Comparison of ENCODE assay signal across 8 cellular contexts in genomic region chr16:396605-397004, GRCh38. TPM values are rescaled to one million over a fixed set of nuclear protein-coding genes. Genes with fewer than 3 reads are reported as not detected.
DNase-seq lines count a peak whose midpoint lies in the region; ATAC-seq and TF ChIP-seq lines count a peak whose summit lies in the region.

No MANE protein-coding gene starts in this region.

- H3K4me1 ChIP-seq in PC-3 (ENCODE audit: insufficient read depth, low read length) (peaks cover 6% of the 10 kb centered on the region), colonic mucosa (peaks cover 4% of the 10 kb centered on the region), upper lobe of right lung (peaks cover 19% of the 10 kb centered on the region)

- H4K20me1 ChIP-seq in PC-3 (ENCODE audit: low read length): no peaks in the 10 kb centered on the region

- H3K4me2 ChIP-seq in PC-3 (ENCODE audit: low read length): peak overlapping the region; percentile 91

- peaks cover 22% of the 10 kb centered on the region for H3K4me1 Mint-ChIP-seq in memory B cell

- peak overlapping the region; percentile 74 for H2AFZ ChIP-seq in PC-3 (ENCODE audit: low read length)

- peaks cover 4% of the 10 kb centered on the region; the same call in 1 of the 2 replicates for H3K79me2 ChIP-seq in PC-3 (ENCODE audit: low read length)

- intact Hi-C loops in PC-3 (cut with micrococcal nuclease): no loop called here
- intact Hi-C loops in colonic mucosa (cut with DNase I): no loop called here
- intact Hi-C loops in upper lobe of right lung (cut with DNase I): no loop called here

- no peaks in the 10 kb centered on the region for H3K27me3 ChIP-seq in PC-3 (ENCODE audit: low read length)
- no peaks in the 10 kb centered on the region for H3K27me3 ChIP-seq in colonic mucosa
- H3K27me3 ChIP-seq in upper lobe of right lung: no peaks in the 10 kb centered on the region

- no peaks in the 10 kb centered on the region for H3F3A ChIP-seq in PC-3 (ENCODE audit: low read length, unreplicated experiment)

- CTCF ChIA-PET in PC-3 (lab: Charles Lee): no interaction called here

- H3K9me2 ChIP-seq in PC-3 (replicated peaks; ENCODE audit: low read length): no peaks in the 10 kb centered on the region

- peak overlapping the region; percentile 24 for H3K27ac Mint-ChIP-seq in memory B cell

- BruUV-seq in PC-3 (replicated peaks; lab: Mats Ljungman, UMichigan): no TSS peak

- ATAC-seq in PC-3: peak; percentile 37
- ATAC-seq in memory B cell (ENCODE audit: low read depth): no peak
- ATAC-seq in upper lobe of right lung: no peak
- no peak for ATAC-seq in GM19397 (IDR thresholded peaks at IDR 0.05; ENCODE audit: unreplicated experiment)

- no peaks in the 10 kb centered on the region for H3K27me3 Mint-ChIP-seq in memory B cell

- H3K9me3 ChIP-seq in PC-3 (ENCODE audit: low read length) (no peaks in the 10 kb centered on the region), colonic mucosa (no peaks in the 10 kb centered on the region), upper lobe of right lung (no peaks in the 10 kb centered on the region)

- no peak overlapping the region for H3K27ac ChIP-seq in PC-3 (ENCODE audit: low read length)
- H3K27ac ChIP-seq in colonic mucosa: no peak overlapping the region
- peak overlapping the region; percentile 58 for H3K27ac ChIP-seq in upper lobe of right lung

- TF ChIP-seq CTCF in GM12875 (IDR thresholded peaks at IDR 0.05; ENCODE audit: borderline replicate concordance, insufficient read depth, low read depth, low read length) (no peak), PC-3 (conservative IDR thresholded peaks at IDR 0.05; ENCODE audit: low read depth, low read length) (no peak), colonic mucosa (IDR thresholded peaks at IDR 0.05) (no peak), upper lobe of right lung (IDR thresholded peaks at IDR 0.05) (no peak)

- no peak overlapping the region for H3K9ac ChIP-seq in PC-3 (ENCODE audit: low read length)
- H3K9ac ChIP-seq in colonic mucosa (ENCODE audit: low read depth in 2 of 2, low read length in 2 of 2): no peak overlapping the region

- H3K4me3 ChIP-seq in GM12875 (ENCODE audit: low read depth, low read length): peak overlapping the region; percentile 78
- peak overlapping the region; percentile 65 for H3K4me3 ChIP-seq in PC-3 (ENCODE audit: low read length)
- peak overlapping the region; percentile 49 for H3K4me3 ChIP-seq in colonic mucosa
- peak overlapping the region; percentile 56 for H3K4me3 ChIP-seq in upper lobe of right lung

- H3K36me3 Mint-ChIP-seq in memory B cell: no peaks in the 10 kb centered on the region

- H3K36me3 ChIP-seq in PC-3 (ENCODE audit: low read depth, low read length) (no peaks in the 10 kb centered on the region), colonic mucosa (no peaks in the 10 kb centered on the region), upper lobe of right lung (no peaks in the 10 kb centered on the region)

- DNase-seq in AG20443 (ENCODE audit: low spot score): peak; percentile 80
- peak; percentile 54 for DNase-seq in PC-3
- DNase-seq in colonic mucosa: no peak
- no peak for DNase-seq in memory B cell (ENCODE audit: low spot score in 2 of 2)
- no peak for DNase-seq in upper lobe of right lung
- no peak for DNase-seq in NCI-H510A (lab: John Stamatoyannopoulos, UW)

- POLR2A ChIA-PET in PC-3 (lab: Charles Lee; ENCODE audit: unreplicated experiment): no interaction called here

- no peaks in the 10 kb centered on the region for H3K9me3 Mint-ChIP-seq in memory B cell

- peak overlapping the region; percentile 93 for H3K4me3 Mint-ChIP-seq in memory B cell

RNA-seq across cellular contexts. Expression of gene NME4, which starts 0.4 kb away (rescaled TPM):
- 182 and 207 TPM in 2 replicates for total RNA-seq in PC-3 (2014; rRNA removed)
- 10 to 100 TPM; 38.3 to 63.6 TPM for total RNA-seq in colonic mucosa
- 45.6 TPM for total RNA-seq in upper lobe of right lung

RNA-seq across cellular contexts. Expression of gene DECR2, which starts 5.1 kb away (rescaled TPM):
- total RNA-seq in PC-3 (2014; rRNA removed) (19.8 and 22.3 TPM in 2 replicates), colonic mucosa (10 to 100 TPM; 31.3 to 50.2 TPM), upper lobe of right lung (14.2 TPM)

RNA-seq across cellular contexts. Expression of gene PGAP6, which starts 14.8 kb away (rescaled TPM):
- total RNA-seq in PC-3 (2014; rRNA removed): 40.8 and 56.5 TPM in 2 replicates
- 100 to 1,000 TPM in 1 of 2 donors, 10 to 100 TPM in 1; 99.6 to 102 TPM for total RNA-seq in colonic mucosa
- total RNA-seq in upper lobe of right lung: 65.2 TPM

RNA-seq across cellular contexts. Expression of gene MRPL28, which starts 26.3 kb away (rescaled TPM):
- total RNA-seq in PC-3 (2014; rRNA removed) (154 and 206 TPM in 2 replicates), colonic mucosa (10 to 100 TPM; 59.4 to 75.4 TPM), upper lobe of right lung (39.0 TPM)

RNA-seq across cellular contexts. Expression of gene RAB11FIP3, which starts 28.8 kb away (rescaled TPM):
- total RNA-seq in PC-3 (2014; rRNA removed): 12.7 and 17.9 TPM in 2 replicates
- total RNA-seq in colonic mucosa: 10 to 100 TPM; 20.9 to 22.3 TPM
- total RNA-seq in upper lobe of right lung: 44.1 TPM

Comparison
In these comparisons a context has a peak if more than half of its experiments do, and no peak if none do; other contexts are left out.
1. DNase-seq: peak in AG20443 (single experiment) and PC-3 (single experiment); none in colonic mucosa (single experiment), memory B cell (0 of 2), upper lobe of right lung (single experiment) and NCI-H510A (single experiment).
2. Peak in every context shown above with its lines, with median percentiles within 50 percentile points of each other: H3K4me3 ChIP-seq.